In the genomic region with DNA sequence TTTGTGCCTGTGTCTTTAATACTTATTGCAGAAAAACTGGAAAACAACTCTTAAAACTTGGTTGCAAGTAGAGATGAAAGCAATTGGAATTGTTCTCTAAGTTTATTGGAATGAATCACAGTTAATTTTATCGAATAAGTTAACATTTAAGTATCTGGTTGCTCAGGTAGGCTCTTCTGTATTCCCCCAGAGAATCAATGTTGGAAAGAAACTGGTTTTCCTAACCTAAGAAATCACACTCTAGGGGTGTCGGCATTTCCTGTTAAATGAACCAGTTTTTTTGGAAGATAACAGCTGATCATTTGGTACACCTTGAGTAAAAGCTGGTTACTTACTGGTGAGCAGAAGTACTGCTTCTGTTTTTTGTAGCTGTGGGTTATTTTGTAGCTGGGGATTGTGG, we compare ENCODE assay signal across 1 cellular context.
TF ChIP-seq lines count a peak whose summit lies in the region.

No MANE protein-coding gene starts in this region.

TF ChIP-seq in H1, 55 proteins besides CTCF, POLR2A, EP300 and RAD21:
- TF ChIP-seq SRF (IDR thresholded peaks at IDR 0.05; ENCODE audit: low read depth, low read length) (no peak), POU5F1 (IDR thresholded peaks at IDR 0.05; ENCODE audit: low read depth, low read length) (no peak)
